In genomic region chr6:7721654-7722053, GRCh38 we compare ENCODE assay signal across 9 cellular contexts. TPM values are rescaled to one million over a fixed set of nuclear protein-coding genes. Genes with fewer than 3 reads are reported as not detected.
DNase-seq lines count a peak whose midpoint lies in the region; ATAC-seq and TF ChIP-seq lines count a peak whose summit lies in the region.
"Had no signal": no experiment of that assay in that cellular context is flagged by ENCODE, and none has a peak within 500 bp of the region (broad histone marks: within the 10 kb centered on the region; RNA-seq: fewer than 3 reads in every experiment).

No MANE protein-coding gene starts in this region.

- BruUV-seq in Panc1 (replicated peaks; lab: Mats Ljungman, UMichigan) = no TSS peak

- H3K27ac Mint-ChIP-seq in activated CD4-positive, alpha-beta memory T cell treated with anti-CD3 and anti-CD28 coated beads for 36 hours = no peak overlapping the region
- H3K27ac Mint-ChIP-seq: dendritic cell treated with granulocyte-macrophage colony-stimulating factor and Interleukin-4, amounts not matched to agents 40 ng/mL and 50 ng/mL, for 4 days had no signal

- H3K9me2 ChIP-seq in GM23248 (ENCODE audit: insufficient read depth) = no peaks in the 10 kb centered on the region

- intact Hi-C loops in Panc1 (cut with micrococcal nuclease; ENCODE audit: unreplicated experiment) = loop anchor here (1.0 to 10.0 kb wide), 5 partner anchors 91 to 336 kb away; partner anchors contain the start of gene TXNDC5
- intact Hi-C loops in activated CD4-positive, alpha-beta memory T cell treated with anti-CD3 and anti-CD28 coated beads for 36 hours (cut with micrococcal nuclease) = loop anchor here (2.0 to 5.0 kb wide), 3 partner anchors 271 to 337 kb away; no protein-coding TSS in a partner anchor
- intact Hi-C loops in transverse colon (cut with DNase I; ENCODE audit: low total_unique reads) = no loop called here

- WGBS in GM23248 (ENCODE audit: low coverage in 1 of 2, low lambda C conversion rate in 2 of 2, missing lambda C conversion rate in 2 of 2), 2 experiments = 10 to 13% methylated on average over 3 of the region's 3 CpGs
- WGBS in transverse colon (ENCODE audit: low coverage in 1 of 2), 2 donors = 34 to 40% methylated on average over 3 of the region's 3 CpGs

- no peak overlapping the region for H3K9ac ChIP-seq in GM23248

- H3K4me2 ChIP-seq in GM23248 (ENCODE audit: unreplicated experiment) = no peak overlapping the region

- H3K27ac ChIP-seq in GM23248 = no peak overlapping the region
- H3K27ac ChIP-seq in Panc1 (ENCODE audit: low read length) = no peak overlapping the region
- no peak overlapping the region for H3K27ac ChIP-seq in transverse colon

- H3K36me3 ChIP-seq in GM23248 (ENCODE audit: low read depth) (no peaks in the 10 kb centered on the region), Panc1 (ENCODE audit: control insufficient read depth, insufficient read depth, low read length) (no peaks in the 10 kb centered on the region), transverse colon (no peaks in the 10 kb centered on the region)

- H3K4me3 ChIP-seq in AG10803 (ENCODE audit: low read length) (no peak overlapping the region), GM23248 (no peak overlapping the region), Panc1 (ENCODE audit: low read depth in 2 of 2, low read length in 2 of 2) (no peak overlapping the region), transverse colon (no peak overlapping the region)

- peaks cover 53% of the 10 kb centered on the region for H3K27me3 Mint-ChIP-seq in activated CD4-positive, alpha-beta memory T cell treated with anti-CD3 and anti-CD28 coated beads for 36 hours

- no peak overlapping the region for H3K4me3 Mint-ChIP-seq in activated CD4-positive, alpha-beta memory T cell treated with anti-CD3 and anti-CD28 coated beads for 36 hours
- H3K4me3 Mint-ChIP-seq: dendritic cell treated with granulocyte-macrophage colony-stimulating factor and Interleukin-4, amounts not matched to agents 40 ng/mL and 50 ng/mL, for 4 days had no signal

- POLR2A ChIA-PET in Panc1 (lab: Charles Lee) = no interaction called here
- POLR2A ChIA-PET in activated CD4-positive, alpha-beta memory T cell treated with anti-CD3 and anti-CD28 coated beads for 36 hours (lab: Charles Lee) = no interaction called here

- in situ Hi-C loops in GM23248 (cut with MboI) = loop anchor here (10.0 kb wide), 2 partner anchors 173 to 283 kb away; no protein-coding TSS in a partner anchor
- in situ Hi-C loops in Panc1 (cut with HindIII; ENCODE audit: low pct_unique_long_range_greater_than_20kb, low sequenced_read_pairs) = no loop called here
- in situ Hi-C loops in transverse colon (cut with MboI; ENCODE audit: low pct_ligation_motif_present in 1 of 4, low pct_unique_long_range_greater_than_20kb in 1 of 4, low sequenced_read_pairs in 3 of 4) = loop anchor here (5.0 to 25.0 kb wide), 4 partner anchors 266 to 491 kb away; no protein-coding TSS in a partner anchor

- no peak for TF ChIP-seq EP300 in transverse colon (IDR thresholded peaks at IDR 0.05; ENCODE audit: low read depth)

- H3K79me2 ChIP-seq in GM23248 (ENCODE audit: insufficient read depth) = no peaks in the 10 kb centered on the region

- TF ChIP-seq CTCF in AG10803 (conservative IDR thresholded peaks at IDR 0.05; ENCODE audit: low read length) (peak; percentile 59), Panc1 (IDR thresholded peaks at IDR 0.05) (peak; percentile 56; the same call in 1 of the 2 replicates), transverse colon (IDR thresholded peaks at IDR 0.05) (peak in 1 of 5 experiments; percentile 27)

- no peaks in the 10 kb centered on the region for H4K20me1 ChIP-seq in GM23248 (ENCODE audit: insufficient read depth)

- TF ChIP-seq POLR2A in transverse colon (IDR thresholded peaks at IDR 0.05) = no peak

- H3K9me3 Mint-ChIP-seq in activated CD4-positive, alpha-beta memory T cell treated with anti-CD3 and anti-CD28 coated beads for 36 hours = peaks cover 2% of the 10 kb centered on the region

- H2AFZ ChIP-seq in GM23248 = no peak overlapping the region

- ATAC-seq in Panc1 = no peak
- no peak for ATAC-seq in HG03039 (IDR thresholded peaks at IDR 0.05; ENCODE audit: unreplicated experiment)

- H3K9me3 ChIP-seq in GM23248 (ENCODE audit: low read depth) (no peaks in the 10 kb centered on the region), Panc1 (ENCODE audit: control insufficient read depth, insufficient read depth, low read depth, low read length) (no peaks in the 10 kb centered on the region), transverse colon (peaks cover 0 to 4% of the 10 kb centered on the region in 2 donors)

- H3K4me1 Mint-ChIP-seq in activated CD4-positive, alpha-beta memory T cell treated with anti-CD3 and anti-CD28 coated beads for 36 hours (ENCODE audit: low read depth) = peaks cover 6% of the 10 kb centered on the region

- DNase-seq in AG10803 (ENCODE audit: low read depth) = peak; percentile 71
- peak; percentile 65 for DNase-seq in GM23248
- DNase-seq in Panc1 (ENCODE audit: low read depth, low spot score) = no peak
- DNase-seq in germinal center (ENCODE audit: low spot score) = peak; percentile 32
- DNase-seq in activated CD4-positive, alpha-beta memory T cell treated with anti-CD3 and anti-CD28 coated beads for 36 hours = no peak
- no peak for DNase-seq in putamen (ENCODE audit: low spot score)
- no peak for DNase-seq in transverse colon

- 0 out of 2 replicates have a peak, but pooled peaks cover 5% of the 10 kb centered on the region for H3F3A ChIP-seq in GM23248 (ENCODE audit: insufficient read depth)

- H3K4me1 ChIP-seq in GM23248 (ENCODE audit: insufficient read depth) (peaks cover 9% of the 10 kb centered on the region; the same call in 1 of the 2 replicates), Panc1 (ENCODE audit: control insufficient read depth, insufficient read depth, low read length) (peaks cover 4% of the 10 kb centered on the region; the same call in 1 of the 2 replicates), transverse colon (peaks cover 4 to 13% (median 11%) of the 10 kb centered on the region in 4 donors)

- H3K27me3 ChIP-seq in GM23248 (replicated peaks; ENCODE audit: insufficient read depth) (no peaks in the 10 kb centered on the region), Panc1 (ENCODE audit: control insufficient read depth, insufficient read depth, low read length) (no peaks in the 10 kb centered on the region), transverse colon (peaks cover 51% of the 10 kb centered on the region)

- no peaks in the 10 kb centered on the region for H3K36me3 Mint-ChIP-seq in activated CD4-positive, alpha-beta memory T cell treated with anti-CD3 and anti-CD28 coated beads for 36 hours

- CTCF ChIA-PET in Panc1 (lab: Charles Lee) = interaction anchor here (0.6 to 0.8 kb wide), 3 partner anchors 285 to 379 kb away, joined by 3 read pairs; partner anchors contain the start of gene BLOC1S5
- CTCF ChIA-PET in activated CD4-positive, alpha-beta memory T cell treated with anti-CD3 and anti-CD28 coated beads for 36 hours (lab: Charles Lee) = interaction anchor here (0.5 to 5.7 kb wide), 3 partner anchors 285 to 337 kb away, joined by 3 to 48 read pairs (median 7); no protein-coding TSS in a partner anchor

RNA-seq across cellular contexts. Expression of gene BMP6, which starts 4.2 kb away (rescaled TPM):
- total RNA-seq in GM23248 (2014; rRNA removed; shearing (Covaris generic)) = 4.6 and 10.3 TPM in 2 replicates
- polyA plus RNA-seq in GM23248 (2016; fragmentation: Nextera tagmentation; extraction: Ambion mirVana) = 1.3 and 2.0 TPM in 2 replicates
- total RNA-seq in Panc1 (2021; ENCODE audit: unreplicated experiment) (13.6 TPM), transverse colon (10 to 100 TPM in 1 of 4 donors, 1 to 10 TPM in 3; 1.1 to 12.7 (median 6.7) TPM)
- 12.0 TPM for polyA plus RNA-seq in Panc1 (2012; ENCODE audit: insufficient read length)
- under 1 TPM; 0.40 to 0.46 TPM for total RNA-seq in activated CD4-positive, alpha-beta memory T cell treated with anti-CD3 and anti-CD28 coated beads for 36 hours

Comparison
In these comparisons a context has a peak if more than half of its experiments do, and no peak if none do; other contexts are left out.
1. DNase-seq: peak in AG10803 (single experiment), GM23248 (single experiment) and germinal center (single experiment); none in Panc1 (single experiment), activated CD4-positive, alpha-beta memory T cell treated with anti-CD3 and anti-CD28 coated beads for 36 hours (single experiment), putamen (single experiment) and transverse colon (single experiment).